Comparison of ENCODE assay signal across 11 cellular contexts in the genomic region with DNA sequence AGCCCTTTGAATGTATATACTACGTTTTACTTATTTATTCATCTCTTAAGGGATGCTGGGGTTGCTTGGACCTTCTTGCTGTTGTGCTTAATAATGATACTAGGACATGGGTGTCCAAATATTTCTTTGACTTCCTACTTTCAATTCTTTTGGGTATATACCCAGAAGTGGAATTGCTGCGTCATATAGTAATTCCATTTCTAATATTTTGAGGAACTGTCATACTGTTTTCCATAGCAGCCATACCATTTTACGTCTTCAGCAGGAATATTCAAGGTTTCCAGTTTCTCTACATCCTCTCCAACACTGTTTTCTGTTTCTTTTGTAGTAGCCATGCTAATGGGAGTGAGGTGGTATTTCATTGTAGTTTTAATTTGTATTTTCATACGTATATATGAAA. TPM values are rescaled to one million over a fixed set of nuclear protein-coding genes. Genes with fewer than 3 reads are reported as not detected.
DNase-seq lines count a peak whose midpoint lies in the region; ATAC-seq and TF ChIP-seq lines count a peak whose summit lies in the region.
"Had no signal": no experiment of that assay in that cellular context is flagged by ENCODE, and none has a peak within 500 bp of the region (broad histone marks: within the 10 kb centered on the region; RNA-seq: fewer than 3 reads in every experiment).

No MANE protein-coding gene starts in this region.

- peak overlapping the region; percentile 3 for H3K4me3 Mint-ChIP-seq in activated CD8-positive, alpha-beta T cell treated with anti-CD3 and anti-CD28 coated beads, Interleukin-2, amount 10 ng/mL, durations not matched to agents 7 days and 5 days
- H3K4me3 Mint-ChIP-seq in activated CD8-positive, alpha-beta T cell treated with anti-CD3 and anti-CD28 coated beads for 36 hours = no peak overlapping the region

- H3K27me3 Mint-ChIP-seq in activated CD8-positive, alpha-beta T cell treated with anti-CD3 and anti-CD28 coated beads, Interleukin-2, amount 10 ng/mL, durations not matched to agents 7 days and 5 days (ENCODE audit: low read depth) = no peaks in the 10 kb centered on the region
- no peaks in the 10 kb centered on the region for H3K27me3 Mint-ChIP-seq in activated CD8-positive, alpha-beta T cell treated with anti-CD3 and anti-CD28 coated beads for 36 hours

- ATAC-seq in activated CD8-positive, alpha-beta T cell treated with anti-CD3 and anti-CD28 coated beads, Interleukin-2, amount 10 ng/mL, durations not matched to agents 7 days and 5 days = no peak
- ATAC-seq in activated CD8-positive, alpha-beta T cell treated with anti-CD3 and anti-CD28 coated beads for 36 hours = no peak
- ATAC-seq in HG03378 (IDR thresholded peaks at IDR 0.05; ENCODE audit: unreplicated experiment) (peak; percentile 34), GM21423 (IDR thresholded peaks at IDR 0.05; ENCODE audit: unreplicated experiment) (no peak)

- peaks cover 31% of the 10 kb centered on the region for H3K36me3 Mint-ChIP-seq in activated CD8-positive, alpha-beta T cell treated with anti-CD3 and anti-CD28 coated beads, Interleukin-2, amount 10 ng/mL, durations not matched to agents 7 days and 5 days (ENCODE audit: low read depth)
- no peaks in the 10 kb centered on the region for H3K36me3 Mint-ChIP-seq in activated CD8-positive, alpha-beta T cell treated with anti-CD3 and anti-CD28 coated beads for 36 hours (ENCODE audit: low read depth)

- intact Hi-C loops in activated CD8-positive, alpha-beta T cell treated with anti-CD3 and anti-CD28 coated beads for 36 hours (cut with micrococcal nuclease) = loop anchor here (2.0 kb wide), 1 partner anchor 43 kb away; no protein-coding TSS in a partner anchor

- no peaks in the 10 kb centered on the region for H3K9me3 ChIP-seq in subcutaneous abdominal adipose tissue (ENCODE audit: control insufficient read depth in 5 of 5, low read length in 5 of 5)

- POLR2A ChIA-PET in activated CD8-positive, alpha-beta T cell treated with anti-CD3 and anti-CD28 coated beads, Interleukin-2, amount 10 ng/mL, durations not matched to agents 7 days and 5 days (lab: Charles Lee) = no interaction called here
- POLR2A ChIA-PET in activated CD8-positive, alpha-beta T cell treated with anti-CD3 and anti-CD28 coated beads for 36 hours (lab: Charles Lee) = no interaction called here

- H3K27ac Mint-ChIP-seq in activated CD8-positive, alpha-beta T cell treated with anti-CD3 and anti-CD28 coated beads, Interleukin-2, amount 10 ng/mL, durations not matched to agents 7 days and 5 days = no peak overlapping the region
- H3K27ac Mint-ChIP-seq in activated CD8-positive, alpha-beta T cell treated with anti-CD3 and anti-CD28 coated beads for 36 hours = no peak overlapping the region

- no peaks in the 10 kb centered on the region for H3K27me3 ChIP-seq in subcutaneous abdominal adipose tissue (ENCODE audit: control insufficient read depth in 5 of 5, insufficient read depth in 4 of 5, low read length in 5 of 5)

- no peak for DNase-seq in activated CD8-positive, alpha-beta T cell treated with anti-CD3 and anti-CD28 coated beads, Interleukin-2, amount 10 ng/mL, durations not matched to agents 7 days and 5 days
- no peak for DNase-seq in activated CD8-positive, alpha-beta T cell treated with anti-CD3 and anti-CD28 coated beads for 36 hours
- no peak for DNase-seq in coronary artery (ENCODE audit: low spot score)
- no peak for DNase-seq in stimulated activated naive CD4-positive, alpha-beta T cell treated with Interleukin-2 at 50 U/mL for 16 hours (lab: John Stamatoyannopoulos, UW)
- DNase-seq in GM13976 (ENCODE audit: low spot score) = no peak
- DNase-seq: foreskin melanocyte had no signal

- peak overlapping the region; percentile 15 to 33 for H3K27ac ChIP-seq in coronary artery
- H3K27ac ChIP-seq in subcutaneous abdominal adipose tissue (ENCODE audit: low read depth, low read length) = peak overlapping the region; percentile 52

- H3K4me1 ChIP-seq in subcutaneous abdominal adipose tissue (ENCODE audit: control insufficient read depth in 5 of 5, insufficient read depth in 5 of 5, low read length in 5 of 5) = peaks cover 6 to 34% (median 30%) of the 10 kb centered on the region in 5 donors

- H3K4me1 Mint-ChIP-seq in activated CD8-positive, alpha-beta T cell treated with anti-CD3 and anti-CD28 coated beads, Interleukin-2, amount 10 ng/mL, durations not matched to agents 7 days and 5 days (ENCODE audit: low read depth) = peaks cover 40% of the 10 kb centered on the region
- peaks cover 40% of the 10 kb centered on the region for H3K4me1 Mint-ChIP-seq in activated CD8-positive, alpha-beta T cell treated with anti-CD3 and anti-CD28 coated beads for 36 hours (ENCODE audit: low read depth)

- H3K9ac ChIP-seq in subcutaneous abdominal adipose tissue (ENCODE audit: low read length in 5 of 5) = peak overlapping the region in 1 of 5 donors; percentile 45

- no peak for TF ChIP-seq CTCF in activated CD8-positive, alpha-beta T cell treated with anti-CD3 and anti-CD28 coated beads for 36 hours (IDR thresholded peaks at IDR 0.05)
- TF ChIP-seq CTCF in coronary artery (IDR thresholded peaks at IDR 0.05) = no peak
- no peak for TF ChIP-seq CTCF in GM13976 (IDR thresholded peaks at IDR 0.05; ENCODE audit: borderline replicate concordance, control extremely low read depth, extremely low read depth, insufficient read depth, missing control alignments)

- H3K4me3 ChIP-seq in coronary artery (peak overlapping the region; percentile 14), subcutaneous abdominal adipose tissue (ENCODE audit: low read depth in 1 of 5, low read length in 5 of 5) (peak overlapping the region in 1 of 5 donors; percentile 52)

- no peaks in the 10 kb centered on the region for H3K36me3 ChIP-seq in subcutaneous abdominal adipose tissue (ENCODE audit: control insufficient read depth in 5 of 5, insufficient read depth in 5 of 5, low read length in 5 of 5)

- no peaks in the 10 kb centered on the region for H3K9me3 Mint-ChIP-seq in activated CD8-positive, alpha-beta T cell treated with anti-CD3 and anti-CD28 coated beads, Interleukin-2, amount 10 ng/mL, durations not matched to agents 7 days and 5 days (ENCODE audit: insufficient read depth)
- H3K9me3 Mint-ChIP-seq in activated CD8-positive, alpha-beta T cell treated with anti-CD3 and anti-CD28 coated beads for 36 hours = no peaks in the 10 kb centered on the region

- in situ Hi-C loops in GM13976 (cut with MboI; ENCODE audit: low sequenced_read_pairs, unreplicated experiment) = no loop called here

- CTCF ChIA-PET in activated CD8-positive, alpha-beta T cell treated with anti-CD3 and anti-CD28 coated beads, Interleukin-2, amount 10 ng/mL, durations not matched to agents 7 days and 5 days (lab: Charles Lee) = no interaction called here
- CTCF ChIA-PET in activated CD8-positive, alpha-beta T cell treated with anti-CD3 and anti-CD28 coated beads for 36 hours (lab: Charles Lee) = interaction anchor here (1.4 kb wide), 1 partner anchor 10 kb away, joined by 3 read pairs; no protein-coding TSS in a partner anchor

RNA-seq across cellular contexts. Expression of gene KAT2B, which starts 21.1 kb away (rescaled TPM):
- total RNA-seq in activated CD8-positive, alpha-beta T cell treated with anti-CD3 and anti-CD28 coated beads, Interleukin-2, amount 10 ng/mL, durations not matched to agents 7 days and 5 days = 100 to 1,000 TPM; 112 to 120 TPM
- 10 to 100 TPM; 18.6 to 28.8 TPM for total RNA-seq in activated CD8-positive, alpha-beta T cell treated with anti-CD3 and anti-CD28 coated beads for 36 hours

RNA-seq across cellular contexts. Expression of gene PP2D1, which starts 49.3 kb away (rescaled TPM):
- total RNA-seq in activated CD8-positive, alpha-beta T cell treated with anti-CD3 and anti-CD28 coated beads, Interleukin-2, amount 10 ng/mL, durations not matched to agents 7 days and 5 days = not detected
- total RNA-seq in activated CD8-positive, alpha-beta T cell treated with anti-CD3 and anti-CD28 coated beads for 36 hours = not detected
- total RNA-seq: posterior vena cava, RPMI7951 had no signal
